ENCODE assay signal across 10 cellular contexts in genomic region chr17:31787857-31788570, GRCh38.
A peak's percentile ranks its signal among the peaks of the same experiment; 100 is the strongest.
DNase-seq lines count a peak whose midpoint lies in the region; ATAC-seq and TF ChIP-seq lines count a peak whose summit lies in the region.
"Had no signal": no experiment of that assay in that cellular context is flagged by ENCODE, and none has a peak within 500 bp of the region (broad histone marks: within the 10 kb centered on the region; RNA-seq: fewer than 3 reads in every experiment).

No MANE protein-coding gene starts in this region.

- TF ChIP-seq CTCF in WERI-Rb-1 (IDR thresholded peaks at IDR 0.05; ENCODE audit: low read depth, low read length): no peak

- H3K4me1 ChIP-seq in stomach smooth muscle (ENCODE audit: control insufficient read depth, insufficient read depth, low read length): peaks cover 12% of the 10 kb centered on the region

- H3K9ac ChIP-seq in stomach smooth muscle (ENCODE audit: low read length in 2 of 2): no peak overlapping the region

- no peak for ATAC-seq in GM21360 (IDR thresholded peaks at IDR 0.05; ENCODE audit: unreplicated experiment)
- ATAC-seq: activated CD8-positive, alpha-beta T cell treated with anti-CD3 and anti-CD28 coated beads, Interleukin-2, amount 10 ng/mL, durations not matched to agents 7 days and 5 days; naive thymus-derived CD4-positive, alpha-beta T cell had no signal

- peak overlapping the region; percentile 64 for H3K27ac ChIP-seq in stomach smooth muscle (ENCODE audit: low read length)
- H3K27ac ChIP-seq in WERI-Rb-1: no peak overlapping the region

- no peaks in the 10 kb centered on the region for H3K27me3 ChIP-seq in stomach smooth muscle (ENCODE audit: control insufficient read depth in 1 of 2, insufficient read depth in 2 of 2, low read length in 2 of 2)
- no peaks in the 10 kb centered on the region for H3K27me3 ChIP-seq in WERI-Rb-1 (ENCODE audit: insufficient read depth, low read depth, severe bottlenecking)
- no peaks in the 10 kb centered on the region for H3K27me3 ChIP-seq in H7 (ENCODE audit: control insufficient read depth, insufficient read depth, low read length)

- no peaks in the 10 kb centered on the region for H3K36me3 ChIP-seq in stomach smooth muscle (ENCODE audit: control insufficient read depth in 2 of 2, insufficient read depth in 2 of 2, low read length in 2 of 2)
- no peaks in the 10 kb centered on the region for H3K36me3 ChIP-seq in WERI-Rb-1
- no peaks in the 10 kb centered on the region for H3K36me3 ChIP-seq in H7 (replicated peaks; ENCODE audit: control insufficient read depth, insufficient read depth, low read length)

- H3K9me3 ChIP-seq in stomach smooth muscle (ENCODE audit: control insufficient read depth in 2 of 2, low read length in 2 of 2): no peaks in the 10 kb centered on the region
- no peaks in the 10 kb centered on the region for H3K9me3 ChIP-seq in WERI-Rb-1 (ENCODE audit: severe bottlenecking)

- DNase-seq in H4 (ENCODE audit: low spot score) (peak; percentile 62), amniotic epithelial cell (ENCODE audit: low read depth) (peak; percentile 99), glomerular visceral epithelial cell (ENCODE audit: extremely low spot score) (peak; percentile 83), WERI-Rb-1 (no peak), H7 (no peak)
- DNase-seq in activated effector memory CD4-positive, alpha-beta T cell treated with Interleukin-2 at 50 U/mL for 16 hours: no peak
- DNase-seq: activated CD8-positive, alpha-beta T cell treated with anti-CD3 and anti-CD28 coated beads, Interleukin-2, amount 10 ng/mL, durations not matched to agents 7 days and 5 days; naive thymus-derived CD4-positive, alpha-beta T cell had no signal

- H3K4me3 ChIP-seq in stomach smooth muscle (ENCODE audit: low read length in 2 of 2) (no peak overlapping the region), WERI-Rb-1 (ENCODE audit: low read depth, low read length) (no peak overlapping the region), H7 (ENCODE audit: insufficient read depth, low read depth, low read length) (no peak overlapping the region)

Comparison
In these comparisons a context has a peak if more than half of its experiments do, and no peak if none do; other contexts are left out.
1. DNase-seq: peak in H4 (single experiment), amniotic epithelial cell (single experiment) and glomerular visceral epithelial cell (single experiment); none in WERI-Rb-1 (single experiment), activated effector memory CD4-positive, alpha-beta T cell treated with Interleukin-2 at 50 U/mL for 16 hours (single experiment) and H7 (single experiment).